16 cellular contexts compared by ENCODE assay signal in the genomic region with DNA sequence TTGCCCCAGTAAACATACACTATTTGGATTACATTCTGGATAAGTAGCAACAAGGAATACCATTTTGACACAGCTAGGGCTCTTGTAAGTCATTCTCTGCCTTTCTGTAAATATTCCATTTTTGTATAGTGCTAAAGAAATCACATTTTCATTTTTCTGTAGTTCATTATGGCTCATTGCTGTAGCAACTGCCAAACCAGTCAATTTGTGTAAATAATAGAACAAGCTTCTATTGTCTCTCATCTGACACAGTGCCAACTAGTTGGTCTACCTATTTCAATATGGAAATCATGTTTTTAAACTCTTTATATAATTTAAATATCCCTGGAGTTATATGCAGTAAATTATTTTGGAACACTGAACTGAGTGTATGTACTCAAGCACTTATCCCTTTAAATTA.
"Had no signal": no experiment of that assay in that cellular context is flagged by ENCODE, and none has a peak within 500 bp of the region (broad histone marks: within the 10 kb centered on the region; RNA-seq: fewer than 3 reads in every experiment).

No MANE protein-coding gene starts in this region.

- DNase-seq: activated CD4-positive, alpha-beta memory T cell treated with anti-CD3 and anti-CD28 coated beads for 36 hours; activated CD4-positive, alpha-beta T cell treated with anti-CD3 and anti-CD28 coated beads for 1 hour; activated CD8-positive, alpha-beta memory T cell treated with anti-CD3 and anti-CD28 coated beads, Interleukin-2, amount 10 ng/mL, durations not matched to agents 7 days and 5 days; activated naive CD4-positive, alpha-beta T cell treated with anti-CD3 and anti-CD28 coated beads for 36 hours; activated T-cell treated with anti-CD3 and anti-CD28 coated beads, Interleukin-2, amount 50 U/mL, for 1 hour; endodermal cell; head of caudate nucleus; nucleus accumbens; stimulated activated CD4-positive, alpha-beta T cell treated with anti-CD3 and anti-CD28 coated beads, Interleukin-4, amount 100 ng/mL, for 4 hours; stimulated activated CD8-positive, alpha-beta memory T cell treated with anti-CD3 and anti-CD28 coated beads, Interleukin-4, amount 100 ng/mL, for 48 hours; stimulated activated naive CD4-positive, alpha-beta T cell treated with Interleukin-2 at 50 U/mL for 16 hours; substantia nigra had no signal

- H3K27ac ChIP-seq: ascending aorta, vagina had no signal

- H3K36me3 ChIP-seq: ascending aorta, tibial nerve, vagina had no signal

- H3K4me3 ChIP-seq: ascending aorta, skin epidermis, tibial nerve, vagina had no signal

- ATAC-seq: activated CD8-positive, alpha-beta memory T cell treated with anti-CD3 and anti-CD28 coated beads, Interleukin-2, amount 10 ng/mL, durations not matched to agents 7 days and 5 days had no signal

- H3K27me3 ChIP-seq: ascending aorta, tibial nerve, vagina had no signal

- H3K4me1 ChIP-seq: ascending aorta, vagina had no signal

- H3K9me3 ChIP-seq: ascending aorta, vagina had no signal
